22 cellular contexts compared by ENCODE assay signal in genomic region chr13:47678201-47678963, GRCh38.
"Had no signal": no experiment of that assay in that cellular context is flagged by ENCODE, and none has a peak within 500 bp of the region (broad histone marks: within the 10 kb centered on the region; RNA-seq: fewer than 3 reads in every experiment).

No MANE protein-coding gene starts in this region.

- H3K4me3 ChIP-seq: skin epidermis, tibial nerve had no signal

- H3K27ac ChIP-seq: parathyroid adenoma, tibial nerve had no signal

- H3K27me3 ChIP-seq: tibial nerve had no signal

- H3K9ac ChIP-seq: parathyroid adenoma had no signal

- H3K9me3 ChIP-seq: tibial nerve had no signal

- ATAC-seq: left ventricle myocardium superior; natural killer cell treated with Interleukin-12 subunit alpha and Interleukin-12 subunit beta and Interleukin-15 and Interleukin-18, amount 100 ng/mL, for 72 hours; right cardiac atrium; stimulated activated effector memory CD8-positive, alpha-beta T cell treated with anti-CD3 and anti-CD28 coated beads, Interleukin-12 subunit alpha, Interleukin-12 subunit beta, amount 100 ng/mL, for 72 hours; stimulated activated naive CD8-positive, alpha-beta T cell treated with anti-CD3 and anti-CD28 coated beads, Interleukin-15, amount 100 ng/mL, for 72 hours; T-helper 17 cell had no signal

- H2AFZ ChIP-seq: parathyroid adenoma had no signal

- DNase-seq: activated CD4-positive, alpha-beta memory T cell treated with anti-CD3 and anti-CD28 coated beads for 36 hours; activated CD4-positive, alpha-beta T cell treated with anti-CD3 and anti-CD28 coated beads for 4 hours; activated CD4-positive, CD25-positive, alpha-beta regulatory T cell; activated naive CD4-positive, alpha-beta T cell treated with Interleukin-2 at 50 U/mL for 16 hours; activated naive CD8-positive, alpha-beta T cell treated with anti-CD3 and anti-CD28 coated beads for 36 hours; activated T-cell treated with anti-CD3 and anti-CD28 coated beads, Interleukin-2, amount 50 U/mL, for 48 hours; caudate nucleus; effector memory CD4-positive, alpha-beta T cell; glutamatergic neuron; hypothalamus; left ventricle myocardium superior; mammary epithelial cell; midbrain; right cardiac atrium; stimulated activated CD4-positive, alpha-beta T cell treated with anti-CD3 and anti-CD28 coated beads, Interleukin-2, amount 100 ng/mL, for 24 hours; stimulated activated naive CD8-positive, alpha-beta T cell treated with anti-CD3 and anti-CD28 coated beads, Interleukin-15, amount 100 ng/mL, for 72 hours; T-helper 17 cell had no signal

- H3K79me2 ChIP-seq: parathyroid adenoma had no signal

- H3K36me3 ChIP-seq: tibial nerve had no signal

- H3K4me1 ChIP-seq: parathyroid adenoma, tibial nerve had no signal
